ENCODE assay signal across 18 cellular contexts in the genomic region with DNA sequence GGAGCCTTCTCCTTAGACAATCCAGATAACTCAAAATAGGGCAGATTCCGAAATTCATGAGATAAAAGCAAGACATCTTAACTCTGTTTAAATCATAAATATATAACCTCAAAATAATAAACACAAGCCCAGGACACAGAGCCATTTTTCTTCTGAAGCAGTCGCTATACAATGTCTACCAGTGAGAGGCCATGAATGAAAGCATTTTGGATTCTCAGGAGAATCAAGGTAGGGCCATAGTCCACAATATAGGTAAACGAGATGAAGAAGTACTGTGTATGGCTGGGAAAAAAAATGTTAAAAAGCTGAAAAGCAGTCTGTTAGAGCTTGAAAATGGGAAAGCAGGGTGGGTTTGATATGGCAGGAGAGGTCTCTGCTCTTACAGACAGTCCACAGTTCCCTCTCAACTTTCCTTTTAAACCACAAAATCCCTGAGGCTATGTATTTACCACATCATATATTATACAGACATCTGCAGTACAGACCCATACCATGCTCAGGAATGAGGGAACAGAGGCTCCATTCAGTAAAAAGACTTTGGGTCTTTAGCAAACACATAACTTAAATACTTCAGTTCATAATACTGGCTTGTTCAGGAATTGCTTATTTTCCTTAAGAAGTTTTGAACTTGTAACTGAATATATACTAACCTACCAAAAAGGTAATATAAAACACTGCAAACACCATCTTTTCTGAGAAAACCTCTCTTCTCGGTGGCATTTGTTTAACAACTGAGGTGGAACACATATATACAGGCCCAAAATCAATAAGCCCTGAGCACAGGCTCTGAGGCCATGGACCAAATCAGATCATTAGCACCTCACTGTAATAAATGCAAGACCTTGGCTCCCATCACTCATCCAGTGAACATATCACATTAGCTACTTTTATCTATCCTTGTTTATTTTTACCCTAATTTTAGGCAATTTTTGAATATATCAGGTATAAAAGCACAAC.
DNase-seq lines count a peak whose midpoint lies in the region; ATAC-seq and TF ChIP-seq lines count a peak whose summit lies in the region.
"Had no signal": no experiment of that assay in that cellular context is flagged by ENCODE, and none has a peak within 500 bp of the region (broad histone marks: within the 10 kb centered on the region; RNA-seq: fewer than 3 reads in every experiment).

No MANE protein-coding gene starts in this region.

- no TSS peak for BruUV-seq in Panc1 (replicated peaks; lab: Mats Ljungman, UMichigan)

- no peak overlapping the region for H3K4me3 ChIP-seq in Panc1 (ENCODE audit: low read depth in 2 of 2, low read length in 2 of 2)
- no peak overlapping the region for H3K4me3 ChIP-seq in mesodermal cell (ENCODE audit: extremely low read depth, insufficient read depth, low read length, poor library complexity, severe bottlenecking)
- H3K4me3 ChIP-seq in thoracic aorta, result peak overlapping the region; percentile 23
- H3K4me3 ChIP-seq: BLaER1 treated with 17β-estradiol and CSF1 and Interleukin-3, amounts not matched to agents 10 nM and 100 nM; suprapubic skin had no signal

- H3K9me3 ChIP-seq in Panc1 (ENCODE audit: control insufficient read depth, insufficient read depth, low read depth, low read length) (no peaks in the 10 kb centered on the region), mesodermal cell (ENCODE audit: control insufficient read depth, low read length) (no peaks in the 10 kb centered on the region), thoracic aorta (no peaks in the 10 kb centered on the region)
- H3K9me3 ChIP-seq: BLaER1 treated with 17β-estradiol and CSF1 and Interleukin-3, amounts not matched to agents 10 nM and 100 nM; suprapubic skin had no signal

- peak overlapping the region; percentile 56 for H3K27ac ChIP-seq in Panc1 (ENCODE audit: low read length)
- peak overlapping the region; percentile 46 for H3K27ac ChIP-seq in caudate nucleus (ENCODE audit: low read depth, low read length)
- peak overlapping the region; percentile 83 for H3K27ac ChIP-seq in mesodermal cell (ENCODE audit: low read depth, low read length, severe bottlenecking)
- peak overlapping the region; percentile 89 to 93 for H3K27ac ChIP-seq in thoracic aorta
- H3K27ac ChIP-seq: BLaER1 treated with 17β-estradiol and CSF1 and Interleukin-3, amounts not matched to agents 10 nM and 100 nM; suprapubic skin had no signal

- DNase-seq in Panc1 (ENCODE audit: low read depth, low spot score) (no peak), caudate nucleus (lab: John Stamatoyannopoulos, UW) (no peak), thoracic aorta (ENCODE audit: low spot score) (no peak), kidney tubule cell (ENCODE audit: low spot score) (no peak), SW 1271 (lab: John Stamatoyannopoulos, UW) (no peak)
- DNase-seq: activated CD4-positive, alpha-beta T cell treated with anti-CD3 and anti-CD28 coated beads, Interleukin-2, amount 50 U/mL, for 4 hours; activated naive CD8-positive, alpha-beta T cell treated with anti-CD3 and anti-CD28 coated beads for 36 hours; activated T-cell treated with anti-CD3 and anti-CD28 coated beads, Interleukin-2, amount 50 U/mL, for 48 hours; head of caudate nucleus; kidney glomerular epithelial cell; NCI-H1930; posterior cingulate gyrus had no signal

- no peaks in the 10 kb centered on the region for H3K27me3 ChIP-seq in Panc1 (ENCODE audit: control insufficient read depth, insufficient read depth, low read length)
- H3K27me3 ChIP-seq in thoracic aorta (replicated peaks; ENCODE audit: insufficient read depth), result no peaks in the 10 kb centered on the region
- H3K27me3 ChIP-seq: BLaER1 treated with 17β-estradiol and CSF1 and Interleukin-3, amounts not matched to agents 10 nM and 100 nM; suprapubic skin had no signal

- CTCF ChIA-PET in Panc1 (lab: Charles Lee), result interaction anchor here (0.6 kb wide), 1 partner anchor 56 kb away, joined by 3 read pairs; no protein-coding TSS in a partner anchor

- peaks cover 34% of the 10 kb centered on the region for H3K4me1 ChIP-seq in Panc1 (ENCODE audit: control insufficient read depth, insufficient read depth, low read length)
- H3K4me1 ChIP-seq in mesodermal cell (ENCODE audit: control insufficient read depth, insufficient read depth, low read length, poor library complexity, severe bottlenecking), result peaks cover 12% of the 10 kb centered on the region
- H3K4me1 ChIP-seq in thoracic aorta (ENCODE audit: control insufficient read depth in 1 of 2, low read depth in 2 of 2), result peaks cover 58 to 100% of the 10 kb centered on the region in 2 donors

- 67 to 78% methylated on average over 3 to 4 of the region's 4 CpGs for WGBS in mesodermal cell (ENCODE audit: insufficient coverage in 2 of 2), 2 experiments

- in situ Hi-C loops in Panc1 (cut with HindIII; ENCODE audit: low pct_unique_long_range_greater_than_20kb, low sequenced_read_pairs), result no loop called here

- TF ChIP-seq CTCF in Panc1 (IDR thresholded peaks at IDR 0.05) (no peak), thoracic aorta (IDR thresholded peaks at IDR 0.05) (no peak)

- peak; percentile 67; the same call in 1 of the 2 replicates for ATAC-seq in Panc1
- ATAC-seq in thoracic aorta (ENCODE audit: insufficient number of reproducible peaks, low FRiP score, low read depth), result no peak
- no peak for ATAC-seq in HG02623 (IDR thresholded peaks at IDR 0.05; ENCODE audit: unreplicated experiment)
- no peak for ATAC-seq in HG02870 (IDR thresholded peaks at IDR 0.05; ENCODE audit: unreplicated experiment)
- ATAC-seq: SK-N-SH treated with all-trans-retinoic acid at 6 μM for 48 hours had no signal

- POLR2A ChIA-PET in Panc1 (lab: Charles Lee), result no interaction called here

- intact Hi-C loops in Panc1 (cut with micrococcal nuclease; ENCODE audit: unreplicated experiment), result no loop called here

- H3K36me3 ChIP-seq in Panc1 (ENCODE audit: control insufficient read depth, insufficient read depth, low read length), result no peaks in the 10 kb centered on the region
- H3K36me3 ChIP-seq in mesodermal cell (ENCODE audit: control insufficient read depth, insufficient read depth, low read length), result no peaks in the 10 kb centered on the region
- peaks cover 19% of the 10 kb centered on the region for H3K36me3 ChIP-seq in thoracic aorta
- H3K36me3 ChIP-seq: BLaER1 treated with 17β-estradiol and CSF1 and Interleukin-3, amounts not matched to agents 10 nM and 100 nM; suprapubic skin had no signal
